In the genomic region with DNA sequence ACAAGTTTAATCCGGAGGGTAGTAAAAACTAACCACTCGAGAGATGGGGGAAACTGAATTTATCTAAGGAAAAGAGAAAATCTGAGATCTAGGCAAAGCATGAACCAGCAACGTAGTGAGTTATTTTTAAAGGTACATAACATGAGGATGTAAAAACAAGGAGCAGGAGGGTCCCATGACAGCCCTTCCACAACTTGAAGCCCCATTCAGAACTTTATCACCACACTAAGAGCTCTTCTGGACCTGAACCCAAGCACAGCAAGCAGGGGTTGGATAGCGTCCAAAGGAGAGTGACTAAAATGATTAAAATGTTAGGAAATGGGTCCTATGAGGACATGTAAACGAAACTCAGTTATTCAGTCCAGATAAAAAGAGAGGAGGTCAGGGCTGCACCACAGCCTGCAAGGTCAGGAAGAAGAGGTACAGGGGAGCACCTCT, we compare ENCODE assay signal across 12 cellular contexts. TPM values are rescaled to one million over a fixed set of nuclear protein-coding genes. Genes with fewer than 3 reads are reported as not detected.
DNase-seq lines count a peak whose midpoint lies in the region; ATAC-seq, FAIRE-seq and TF ChIP-seq lines count a peak whose summit lies in the region.
"Had no signal": no experiment of that assay in that cellular context is flagged by ENCODE, and none has a peak within 500 bp of the region (broad histone marks: within the 10 kb centered on the region; RNA-seq: fewer than 3 reads in every experiment).

No MANE protein-coding gene starts in this region.

- H4K20me1 ChIP-seq in endothelial cell of umbilical vein (replicated peaks; ENCODE audit: control insufficient read depth, extremely low read depth, insufficient read depth, low read length) = no peaks in the 10 kb centered on the region
- H4K20me1 ChIP-seq in neural progenitor cell (ENCODE audit: low read depth) = peaks cover 30% of the 10 kb centered on the region

- H3K36me3 ChIP-seq in endothelial cell of umbilical vein (ENCODE audit: control insufficient read depth in 2 of 2, extremely low read depth in 1 of 2, insufficient read depth in 2 of 2, low read length in 2 of 2) (no peaks in the 10 kb centered on the region), neural progenitor cell (no peaks in the 10 kb centered on the region)

- H3K4me2 ChIP-seq in endothelial cell of umbilical vein (ENCODE audit: insufficient read depth, low read length) = peak overlapping the region; percentile 67
- H3K4me2 ChIP-seq in neural progenitor cell = no peak overlapping the region

- H3K9me3 Mint-ChIP-seq in neural progenitor cell = peaks cover under 1% of the 10 kb centered on the region

- BruUV-seq in endothelial cell of umbilical vein (replicated peaks; lab: Mats Ljungman, UMichigan) = no TSS peak

- dilution Hi-C loops in endothelial cell of umbilical vein (cut with MboI; ENCODE audit: extremely low pct_ligation_motif_present, low sequenced_read_pairs) = no loop called here

- CTCF ChIA-PET in endothelial cell of umbilical vein (lab: Charles Lee) = interaction anchor here (0.7 to 6.3 kb wide), 10 partner anchors 10 to 231 kb away, joined by 3 to 31 read pairs (median 4); partner anchors contain the start of gene SH3RF1

- H3K9me3 ChIP-seq in endothelial cell of umbilical vein (replicated peaks; ENCODE audit: control insufficient read depth, insufficient read depth, low read length) (no peaks in the 10 kb centered on the region), neural progenitor cell (ENCODE audit: low read depth) (no peaks in the 10 kb centered on the region)

- TF ChIP-seq CTCF in endothelial cell of umbilical vein (IDR thresholded peaks at IDR 0.05; ENCODE audit: extremely low read depth in 1 of 2, insufficient read depth in 1 of 2, low read depth in 1 of 2, low read length in 2 of 2) (no peak), neural progenitor cell (IDR thresholded peaks at IDR 0.05) (no peak)

- POLR2A ChIA-PET in endothelial cell of umbilical vein (lab: Charles Lee) = interaction anchor here (0.7 to 1.7 kb wide), 4 partner anchors 16 to 139 kb away, joined by 3 to 14 read pairs (median 4); partner anchors contain the start of gene SH3RF1

- H3K4me1 Mint-ChIP-seq in neural progenitor cell = peaks cover 48% of the 10 kb centered on the region

- H3F3A ChIP-seq in neural progenitor cell (ENCODE audit: low read depth) = peaks cover 10% of the 10 kb centered on the region

- intact Hi-C loops in endothelial cell of umbilical vein (cut with micrococcal nuclease) = loop anchor here (2.0 to 5.0 kb wide), 2 partner anchors 30 to 97 kb away; no protein-coding TSS in a partner anchor

- H3K27ac ChIP-seq in endothelial cell of umbilical vein (ENCODE audit: insufficient read depth, low read depth, low read length) (peak overlapping the region; percentile 53), neural progenitor cell (no peak overlapping the region)

- peak; percentile 33 for FAIRE-seq in endothelial cell of umbilical vein (lab: Jason Lieb, UNC)
- FAIRE-seq in GM19239 (lab: Jason Lieb, UNC) = no peak

- H3K27me3 ChIP-seq in endothelial cell of umbilical vein (ENCODE audit: control insufficient read depth in 2 of 2, insufficient read depth in 2 of 2, low read length in 2 of 2) (no peaks in the 10 kb centered on the region), neural progenitor cell (no peaks in the 10 kb centered on the region)

- peaks cover 15% of the 10 kb centered on the region for H3K36me3 Mint-ChIP-seq in neural progenitor cell

- H3K4me3 Mint-ChIP-seq in neural progenitor cell = no peak overlapping the region

- DNase-seq in AG08395 (ENCODE audit: low spot score) (peak; percentile 55), LHCN-M2 (ENCODE audit: low read depth) (peak; percentile 85), endothelial cell of umbilical vein (ENCODE audit: low read depth, low spot score) (peak; percentile 89), lung microvascular endothelial cell (ENCODE audit: low read depth in 2 of 2) (peak; percentile 73 to 83), neural progenitor cell (ENCODE audit: low spot score) (no peak), GM19239 (ENCODE audit: insufficient read length, low spot score) (no peak)
- DNase-seq: cortex of kidney; NCI-H1417; SHP77; stimulated activated CD4-positive, alpha-beta T cell treated with anti-CD3 and anti-CD28 coated beads, Interleukin-1b, Interleukin-23, amount 100 ng/mL, for 48 hours had no signal

- H3K79me2 ChIP-seq in endothelial cell of umbilical vein (ENCODE audit: control insufficient read depth, insufficient read depth, low read length) (peaks cover 90% of the 10 kb centered on the region), neural progenitor cell (ENCODE audit: low read depth) (peaks cover 100% of the 10 kb centered on the region)

- peaks cover 2% of the 10 kb centered on the region for H3K27me3 Mint-ChIP-seq in neural progenitor cell (ENCODE audit: insufficient read depth, low read depth)

- no peak overlapping the region for H2AFZ ChIP-seq in endothelial cell of umbilical vein (ENCODE audit: low read depth, low read length)
- no peak overlapping the region for H2AFZ ChIP-seq in neural progenitor cell (replicated peaks)

- peak; percentile 41 for TF ChIP-seq POLR2A in endothelial cell of umbilical vein (IDR thresholded peaks at IDR 0.05; ENCODE audit: low read depth, low read length)

- H3K4me3 ChIP-seq in endothelial cell of umbilical vein (replicated peaks in 1 of 3; ENCODE audit: insufficient read depth in 1 of 3, low read depth in 1 of 3, low read length in 3 of 3) (peak overlapping the region in 1 of 3 experiments; percentile 21), neural progenitor cell (no peak overlapping the region)

- H3K9ac ChIP-seq in endothelial cell of umbilical vein (replicated peaks; ENCODE audit: extremely low read depth, insufficient read depth, low read length) (peak overlapping the region; percentile 25), neural progenitor cell (no peak overlapping the region)

- H3K4me1 ChIP-seq in endothelial cell of umbilical vein (ENCODE audit: control insufficient read depth, extremely low read depth, insufficient read depth, low read length) (peaks cover 98% of the 10 kb centered on the region), neural progenitor cell (peaks cover 41% of the 10 kb centered on the region)

- ATAC-seq in HG03039 (IDR thresholded peaks at IDR 0.05; ENCODE audit: unreplicated experiment) = no peak
- no peak for ATAC-seq in HG02763 (IDR thresholded peaks at IDR 0.05; ENCODE audit: unreplicated experiment)

- no peak overlapping the region for H3K27ac Mint-ChIP-seq in neural progenitor cell

- no peaks in the 10 kb centered on the region for H3K9me1 ChIP-seq in endothelial cell of umbilical vein (replicated peaks; ENCODE audit: control insufficient read depth, extremely low read depth, insufficient read depth, low read length)

TF ChIP-seq in endothelial cell of umbilical vein, 7 proteins besides CTCF, POLR2A, EP300 and RAD21:
- TF ChIP-seq GATA2 (IDR thresholded peaks at IDR 0.05; ENCODE audit: insufficient read depth, insufficient read length, low read depth, low read length) (peak; percentile 51), FOS (IDR thresholded peaks at IDR 0.05; ENCODE audit: borderline replicate concordance, insufficient read depth, low read length) (peak; percentile 26), POLR2AphosphoS5 (IDR thresholded peaks at IDR 0.05; ENCODE audit: insufficient read depth, low read depth, low read length) (peak; percentile 36), MAX (IDR thresholded peaks at IDR 0.05; ENCODE audit: insufficient read depth, insufficient read length) (no peak), JUN (IDR thresholded peaks at IDR 0.05; ENCODE audit: borderline replicate concordance, insufficient read depth, insufficient read length, low read depth) (peak; percentile 10)

RNA-seq across cellular contexts. Expression of gene SH3RF1, which starts 16.2 kb away (rescaled TPM):
- total RNA-seq in LHCN-M2 (2014; rRNA removed) (9.2 and 10.5 TPM in 2 replicates), endothelial cell of umbilical vein (24.3 and 24.9 TPM in 2 replicates), lung microvascular endothelial cell (4.8 and 7.3 TPM in 2 replicates), neural progenitor cell (ENCODE audit: low replicate concordance) (14.1 and 17.1 TPM in 2 replicates)
- polyA plus RNA-seq in LHCN-M2 (2012) = 12.1 TPM
- 16.2 and 16.7 TPM in 2 replicates for polyA plus RNA-seq in endothelial cell of umbilical vein
- polyA plus RNA-seq in endothelial cell of umbilical vein (2011; cell fraction: cytosol; rRNA removed) = 11.5 and 13.4 TPM in 2 replicates
- polyA plus RNA-seq in endothelial cell of umbilical vein (2011; cell fraction: nucleus; rRNA removed) = 21.1 and 23.1 TPM in 2 replicates
- polyA plus RNA-seq in endothelial cell of umbilical vein (2012) = 12.8 and 15.2 TPM in 2 replicates
- polyA minus RNA-seq in endothelial cell of umbilical vein = 59.1 and 61.5 TPM in 2 replicates
- polyA minus RNA-seq in endothelial cell of umbilical vein (2011; cell fraction: cytosol; rRNA and poly(A)+ RNA removed) = 24.1 TPM
- 80.9 and 111 TPM in 2 replicates for polyA minus RNA-seq in endothelial cell of umbilical vein (2011; cell fraction: nucleus; rRNA and poly(A)+ RNA removed)

Comparison
In these comparisons a context has a peak if more than half of its experiments do, and no peak if none do; other contexts are left out.
1. DNase-seq: peak in AG08395 (single experiment), LHCN-M2 (single experiment), endothelial cell of umbilical vein (single experiment) and lung microvascular endothelial cell (2 of 2); none in neural progenitor cell (single experiment) and GM19239 (single experiment).